ENCODE assay signal across 8 cellular contexts in genomic region chr11:47004595-47005033, GRCh38.
DNase-seq lines count a peak whose midpoint lies in the region; ATAC-seq, FAIRE-seq and TF ChIP-seq lines count a peak whose summit lies in the region.

No MANE protein-coding gene starts in this region.

- ATAC-seq in HG03108 (IDR thresholded peaks at IDR 0.05; ENCODE audit: unreplicated experiment) (no peak), HG02763 (IDR thresholded peaks at IDR 0.05; ENCODE audit: unreplicated experiment) (no peak)

- no peaks in the 10 kb centered on the region for H3K36me3 ChIP-seq in BLaER1 treated with 17β-estradiol and CSF1 and Interleukin-3, amounts not matched to agents 10 nM and 100 nM

- no peak overlapping the region for H3K4me3 ChIP-seq in BLaER1 treated with 17β-estradiol and CSF1 and Interleukin-3, amounts not matched to agents 10 nM and 100 nM
- H3K4me3 ChIP-seq in fibroblast of the aortic adventitia (ENCODE audit: low read depth, low read length): no peak overlapping the region

- no peaks in the 10 kb centered on the region for H4K20me1 ChIP-seq in BLaER1 treated with 17β-estradiol and CSF1 and Interleukin-3, amounts not matched to agents 10 nM and 100 nM

- FAIRE-seq in HTR-8/SVneo (lab: Jason Lieb, UNC): peak; percentile 9

- DNase-seq in HTR-8/SVneo (ENCODE audit: insufficient read length, low spot score) (peak; percentile 57), SKM-1 treated with dmso at 0.1 percent for 144 hours (lab: John Stamatoyannopoulos, UW; ENCODE audit: unreplicated experiment) (peak; percentile 75), fibroblast of the aortic adventitia (ENCODE audit: low read depth) (peak; percentile 98), occipital lobe (lab: John Stamatoyannopoulos, UW) (peak; percentile 30), RKO (ENCODE audit: low spot score) (no peak)

- H3K9me3 ChIP-seq in BLaER1 treated with 17β-estradiol and CSF1 and Interleukin-3, amounts not matched to agents 10 nM and 100 nM (replicated peaks in 1 of 11): no peaks in the 10 kb centered on the region; a peak in 1 of 22 replicates

- peak overlapping the region in 1 of 11 experiments; percentile 28; a peak in 2 of 22 replicates for H3K27ac ChIP-seq in BLaER1 treated with 17β-estradiol and CSF1 and Interleukin-3, amounts not matched to agents 10 nM and 100 nM

- peaks cover 42 to 59% (median 52%) of the 10 kb centered on the region in 10 experiments for H3K4me1 ChIP-seq in BLaER1 treated with 17β-estradiol and CSF1 and Interleukin-3, amounts not matched to agents 10 nM and 100 nM

- TF ChIP-seq CTCF in fibroblast of the aortic adventitia (IDR thresholded peaks at IDR 0.05; ENCODE audit: insufficient read depth, low read length): no peak

- no peak overlapping the region; a peak in 1 of 22 replicates for H3K9ac ChIP-seq in BLaER1 treated with 17β-estradiol and CSF1 and Interleukin-3, amounts not matched to agents 10 nM and 100 nM

- H3K4me2 ChIP-seq in BLaER1 treated with 17β-estradiol and CSF1 and Interleukin-3, amounts not matched to agents 10 nM and 100 nM: peak overlapping the region; percentile 6 to 78 (median 66); a peak in 21 of 22 replicates

- no peaks in the 10 kb centered on the region for H3K27me3 ChIP-seq in BLaER1 treated with 17β-estradiol and CSF1 and Interleukin-3, amounts not matched to agents 10 nM and 100 nM
